In genomic region chr1:184954232-184954995, GRCh38 we compare ENCODE assay signal across 12 cellular contexts. TPM values are rescaled to one million over a fixed set of nuclear protein-coding genes. Genes with fewer than 3 reads are reported as not detected.
A peak's percentile ranks its signal among the peaks of the same experiment; 100 is the strongest.
DNase-seq lines count a peak whose midpoint lies in the region; ATAC-seq and TF ChIP-seq lines count a peak whose summit lies in the region.
"Had no signal": no experiment of that assay in that cellular context is flagged by ENCODE, and none has a peak within 500 bp of the region (broad histone marks: within the 10 kb centered on the region; RNA-seq: fewer than 3 reads in every experiment).

No MANE protein-coding gene starts in this region.

- no peaks in the 10 kb centered on the region for H3K27me3 Mint-ChIP-seq in activated T-cell treated with anti-CD3 and anti-CD28 coated beads, Interleukin-2, amount 50 U/mL, for 24 hours
- no peaks in the 10 kb centered on the region for H3K27me3 Mint-ChIP-seq in stimulated activated naive B cell treated with anti-CD40 and anti-IgM and Interleukin-4, amounts not matched to agents 10 μg/mL and 1 μg/mL and 100 μg/mL, for 72 hours
- H3K27me3 Mint-ChIP-seq: activated naive CD4-positive, alpha-beta T cell treated with anti-CD3 and anti-CD28 coated beads, Interleukin-2, amount 50 U/mL, for 24 hours had no signal

- H3K4me1 Mint-ChIP-seq in activated T-cell treated with anti-CD3 and anti-CD28 coated beads, Interleukin-2, amount 50 U/mL, for 24 hours (ENCODE audit: low read depth), result peaks cover 36% of the 10 kb centered on the region
- H3K4me1 Mint-ChIP-seq in stimulated activated naive B cell treated with anti-CD40 and anti-IgM and Interleukin-4, amounts not matched to agents 10 μg/mL and 1 μg/mL and 100 μg/mL, for 72 hours, result peaks cover 11 to 16% of the 10 kb centered on the region in 2 donors
- H3K4me1 Mint-ChIP-seq: activated naive CD4-positive, alpha-beta T cell treated with anti-CD3 and anti-CD28 coated beads, Interleukin-2, amount 50 U/mL, for 24 hours; neural progenitor cell had no signal

- H3K27ac Mint-ChIP-seq in activated T-cell treated with anti-CD3 and anti-CD28 coated beads, Interleukin-2, amount 50 U/mL, for 24 hours, result peak overlapping the region; percentile 84
- peak overlapping the region; percentile 42 for H3K27ac Mint-ChIP-seq in stimulated activated naive B cell treated with anti-CD40 and anti-IgM and Interleukin-4, amounts not matched to agents 10 μg/mL and 1 μg/mL and 100 μg/mL, for 72 hours
- H3K27ac Mint-ChIP-seq: activated naive CD4-positive, alpha-beta T cell treated with anti-CD3 and anti-CD28 coated beads, Interleukin-2, amount 50 U/mL, for 24 hours; neural progenitor cell had no signal

- POLR2A ChIA-PET in RWPE1 (lab: Yijun Ruan, JAX; ENCODE audit: low non-redundant PET), result no interaction called here

- CTCF ChIA-PET in RWPE1 (lab: Yijun Ruan, JAX), result no interaction called here

- DNase-seq in activated T-cell treated with anti-CD3 and anti-CD28 coated beads, Interleukin-2, amount 50 U/mL, for 24 hours, result no peak
- DNase-seq in activated T-cell treated with anti-CD3 and anti-CD28 coated beads, Interleukin-2, amount 50 U/mL, for 1 hour, result no peak
- DNase-seq in RWPE1 (ENCODE audit: low spot score) (peak; percentile 58), epithelial cell of proximal tubule (ENCODE audit: low read depth) (no peak), AG20443 (ENCODE audit: low spot score) (no peak), RKO (ENCODE audit: low spot score) (no peak)
- no peak for DNase-seq in stimulated activated naive B cell treated with anti-CD40 and anti-IgM and Interleukin-4, amounts not matched to agents 10 μg/mL and 1 μg/mL and 100 μg/mL, for 72 hours
- DNase-seq: C1 segment of cervical spinal cord, KG1 had no signal

- H3K4me3 Mint-ChIP-seq in activated T-cell treated with anti-CD3 and anti-CD28 coated beads, Interleukin-2, amount 50 U/mL, for 24 hours, result peak overlapping the region; percentile 23
- H3K4me3 Mint-ChIP-seq in stimulated activated naive B cell treated with anti-CD40 and anti-IgM and Interleukin-4, amounts not matched to agents 10 μg/mL and 1 μg/mL and 100 μg/mL, for 72 hours, result no peak overlapping the region
- H3K4me3 Mint-ChIP-seq: activated naive CD4-positive, alpha-beta T cell treated with anti-CD3 and anti-CD28 coated beads, Interleukin-2, amount 50 U/mL, for 24 hours; neural progenitor cell had no signal

- ATAC-seq in stimulated activated naive B cell treated with anti-CD40 and anti-IgM and Interleukin-4, amounts not matched to agents 10 μg/mL and 1 μg/mL and 100 μg/mL, for 72 hours (replicated peaks), result no peak
- no peak for ATAC-seq in GM18498 (IDR thresholded peaks at IDR 0.05; ENCODE audit: unreplicated experiment)

- no peaks in the 10 kb centered on the region for H3K9me3 Mint-ChIP-seq in activated T-cell treated with anti-CD3 and anti-CD28 coated beads, Interleukin-2, amount 50 U/mL, for 24 hours
- no peaks in the 10 kb centered on the region for H3K9me3 Mint-ChIP-seq in stimulated activated naive B cell treated with anti-CD40 and anti-IgM and Interleukin-4, amounts not matched to agents 10 μg/mL and 1 μg/mL and 100 μg/mL, for 72 hours
- H3K9me3 Mint-ChIP-seq: activated naive CD4-positive, alpha-beta T cell treated with anti-CD3 and anti-CD28 coated beads, Interleukin-2, amount 50 U/mL, for 24 hours; neural progenitor cell had no signal

- H3K4me3 ChIP-seq in epithelial cell of proximal tubule (ENCODE audit: low read depth, low read length), result peak overlapping the region; percentile 5
- H3K4me3 ChIP-seq: neural progenitor cell had no signal

- H3K27ac ChIP-seq in RWPE1, result no peak overlapping the region
- H3K27ac ChIP-seq: neural progenitor cell had no signal

- H3K36me3 Mint-ChIP-seq in activated T-cell treated with anti-CD3 and anti-CD28 coated beads, Interleukin-2, amount 50 U/mL, for 24 hours (ENCODE audit: low read depth), result peaks cover 5% of the 10 kb centered on the region
- no peaks in the 10 kb centered on the region for H3K36me3 Mint-ChIP-seq in stimulated activated naive B cell treated with anti-CD40 and anti-IgM and Interleukin-4, amounts not matched to agents 10 μg/mL and 1 μg/mL and 100 μg/mL, for 72 hours
- H3K36me3 Mint-ChIP-seq: activated naive CD4-positive, alpha-beta T cell treated with anti-CD3 and anti-CD28 coated beads, Interleukin-2, amount 50 U/mL, for 24 hours; neural progenitor cell had no signal

- TF ChIP-seq CTCF in RWPE1 (conservative IDR thresholded peaks at IDR 0.05; ENCODE audit: low read depth), result no peak
- peak; percentile 32 for TF ChIP-seq CTCF in epithelial cell of proximal tubule (conservative IDR thresholded peaks at IDR 0.05; ENCODE audit: low read depth, low read length)

RNA-seq across cellular contexts. Expression of gene NIBAN1, which starts 19.9 kb away (rescaled TPM):
- total RNA-seq in epithelial cell of proximal tubule, result 26.2 and 32.9 TPM in 2 replicates
